Comparison of ENCODE assay signal across 8 cellular contexts in the genomic region with DNA sequence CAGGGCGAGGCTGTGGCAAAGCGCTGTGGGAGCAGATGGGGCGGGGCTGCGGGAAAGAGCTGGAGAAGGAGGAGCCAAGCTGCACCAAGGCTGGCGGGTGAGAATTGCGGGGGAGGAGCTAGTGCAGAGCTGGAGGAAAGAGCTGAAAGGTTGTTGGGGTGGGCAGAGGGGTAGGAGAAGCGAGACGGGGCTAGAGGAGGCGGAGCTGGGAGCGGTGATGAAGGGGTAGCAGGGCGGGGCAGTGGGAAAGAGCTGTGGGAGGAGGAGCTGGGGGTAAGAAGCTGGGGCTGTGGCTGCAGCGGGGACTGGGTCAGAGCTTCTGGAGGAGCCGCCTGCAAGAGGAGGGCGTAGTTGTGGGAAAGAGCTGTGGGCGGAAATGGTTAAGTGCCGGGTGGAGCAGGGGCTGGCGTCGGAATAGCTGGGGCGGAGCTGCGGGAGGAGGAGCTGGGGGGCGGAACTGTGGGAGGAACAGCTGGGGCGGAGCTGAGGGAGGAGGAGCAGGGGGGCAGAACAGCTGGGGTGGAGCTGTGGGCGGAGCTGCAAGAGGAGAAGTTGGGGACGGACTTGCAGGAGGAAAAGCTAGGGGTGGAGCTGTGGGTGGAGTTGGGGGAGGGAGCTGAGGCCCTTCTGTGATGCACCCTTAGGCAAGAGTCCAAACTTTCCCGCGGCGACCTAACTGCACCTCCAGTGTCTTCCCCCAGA. TPM values are rescaled to one million over a fixed set of nuclear protein-coding genes. Genes with fewer than 3 reads are reported as not detected.
DNase-seq lines count a peak whose midpoint lies in the region; ATAC-seq and TF ChIP-seq lines count a peak whose summit lies in the region.

No MANE protein-coding gene starts in this region.

- 3 to 37% methylated on average over 24 to 27 of the region's 27 CpGs for WGBS in tibial nerve, 2 donors

- H2AFZ ChIP-seq in SU-DHL-6 (ENCODE audit: low read depth, low read length, severe bottlenecking), result no peak overlapping the region
- peak overlapping the region; percentile 53 for H2AFZ ChIP-seq in parathyroid adenoma

- H3K4me1 Mint-ChIP-seq in activated naive CD8-positive, alpha-beta T cell treated with anti-CD3 and anti-CD28 coated beads, Interleukin-2, amount 50 U/mL, for 24 hours, result peaks cover 5% of the 10 kb centered on the region

- H3K27me3 ChIP-seq in SU-DHL-6 (ENCODE audit: low read length) (no peaks in the 10 kb centered on the region), cardiac muscle cell (no peaks in the 10 kb centered on the region), parathyroid adenoma (ENCODE audit: control insufficient read depth, insufficient read depth, low read length) (no peaks in the 10 kb centered on the region), tibial nerve (no peaks in the 10 kb centered on the region)

- H3K27ac Mint-ChIP-seq in activated naive CD8-positive, alpha-beta T cell treated with anti-CD3 and anti-CD28 coated beads, Interleukin-2, amount 50 U/mL, for 24 hours, result peak overlapping the region; percentile 82

- TF ChIP-seq CTCF in GM12874 (IDR thresholded peaks at IDR 0.05; ENCODE audit: insufficient read depth, low read depth, low read length) (peak; percentile 46), SU-DHL-6 (IDR thresholded peaks at IDR 0.05; ENCODE audit: insufficient read depth, low read length, poor library complexity, severe bottlenecking) (no peak), cardiac muscle cell (IDR thresholded peaks at IDR 0.05; ENCODE audit: low read depth, low read length) (no peak), parathyroid adenoma (IDR thresholded peaks at IDR 0.05) (peak; percentile 51), tibial nerve (IDR thresholded peaks at IDR 0.05) (peak in 3 of 5 experiments; percentile 41 to 75 (median 42))

- no peaks in the 10 kb centered on the region for H3K9me3 Mint-ChIP-seq in activated naive CD8-positive, alpha-beta T cell treated with anti-CD3 and anti-CD28 coated beads, Interleukin-2, amount 50 U/mL, for 24 hours

- H3K27me3 Mint-ChIP-seq in activated naive CD8-positive, alpha-beta T cell treated with anti-CD3 and anti-CD28 coated beads, Interleukin-2, amount 50 U/mL, for 24 hours, result no peaks in the 10 kb centered on the region

- peak; percentile 50 for ATAC-seq in HG02759 (IDR thresholded peaks at IDR 0.05; ENCODE audit: unreplicated experiment)
- peak; percentile 55 for ATAC-seq in activated naive CD8-positive, alpha-beta T cell treated with anti-CD3 and anti-CD28 coated beads, Interleukin-2, amount 50 U/mL, for 24 hours

- TF ChIP-seq EP300 in tibial nerve (IDR thresholded peaks at IDR 0.05), result peak in 1 of 2 donors; percentile 21

- DNase-seq in NCI-H128 (lab: John Stamatoyannopoulos, UW; ENCODE audit: unreplicated experiment) (peak; percentile 75), cardiac muscle cell (ENCODE audit: low read depth in 1 of 2, low spot score in 1 of 2) (peak; percentile 92 to 99), tibial nerve (ENCODE audit: low spot score in 2 of 2) (peak; percentile 87 to 92)
- DNase-seq in activated naive CD8-positive, alpha-beta T cell treated with anti-CD3 and anti-CD28 coated beads, Interleukin-2, amount 50 U/mL, for 24 hours, result peak; percentile 90

- no peaks in the 10 kb centered on the region for H3K9me3 ChIP-seq in SU-DHL-6 (ENCODE audit: insufficient read depth, low read length)
- no peaks in the 10 kb centered on the region for H3K9me3 ChIP-seq in cardiac muscle cell (ENCODE audit: low read depth)
- H3K9me3 ChIP-seq in parathyroid adenoma (ENCODE audit: control insufficient read depth, low read length), result no peaks in the 10 kb centered on the region
- no peaks in the 10 kb centered on the region for H3K9me3 ChIP-seq in tibial nerve

- no peak for TF ChIP-seq POLR2A in tibial nerve (IDR thresholded peaks at IDR 0.05)

- H3K4me3 Mint-ChIP-seq in activated naive CD8-positive, alpha-beta T cell treated with anti-CD3 and anti-CD28 coated beads, Interleukin-2, amount 50 U/mL, for 24 hours, result peak overlapping the region; percentile 79

- no peaks in the 10 kb centered on the region for H3K9me2 ChIP-seq in SU-DHL-6 (replicated peaks; ENCODE audit: insufficient read depth, low read length)

- no peaks in the 10 kb centered on the region for H4K20me1 ChIP-seq in SU-DHL-6 (ENCODE audit: low read depth, low read length)

- H3K27ac ChIP-seq in SU-DHL-6 (ENCODE audit: low read depth, low read length) (peak overlapping the region; percentile 77), cardiac muscle cell (peak overlapping the region; percentile 97), parathyroid adenoma (peak overlapping the region; percentile 91), tibial nerve (peak overlapping the region; percentile 86 to 97 (median 95))

- H3K36me3 Mint-ChIP-seq in activated naive CD8-positive, alpha-beta T cell treated with anti-CD3 and anti-CD28 coated beads, Interleukin-2, amount 50 U/mL, for 24 hours (ENCODE audit: low read depth), result no peaks in the 10 kb centered on the region

- H3K79me2 ChIP-seq in SU-DHL-6 (ENCODE audit: insufficient read depth, low read length), result peaks cover 9% of the 10 kb centered on the region
- H3K79me2 ChIP-seq in parathyroid adenoma, result peaks cover 5% of the 10 kb centered on the region

- H3K4me2 ChIP-seq in SU-DHL-6 (ENCODE audit: low read depth, low read length, poor library complexity, severe bottlenecking) (peak overlapping the region; percentile 67), parathyroid adenoma (ENCODE audit: low read length) (peak overlapping the region; percentile 67)

- H3K36me3 ChIP-seq in SU-DHL-6 (ENCODE audit: low read length) (no peaks in the 10 kb centered on the region), cardiac muscle cell (no peaks in the 10 kb centered on the region), parathyroid adenoma (ENCODE audit: control insufficient read depth, insufficient read depth, low read length) (no peaks in the 10 kb centered on the region), tibial nerve (no peaks in the 10 kb centered on the region)

- no peaks in the 10 kb centered on the region for H3F3A ChIP-seq in SU-DHL-6 (ENCODE audit: insufficient read depth)

- H3K4me1 ChIP-seq in cardiac muscle cell (ENCODE audit: low read depth), result no peaks in the 10 kb centered on the region
- no peaks in the 10 kb centered on the region for H3K4me1 ChIP-seq in parathyroid adenoma
- H3K4me1 ChIP-seq in tibial nerve, result peaks cover 0 to 8% (median 0%) of the 10 kb centered on the region in 4 donors

- H3K4me3 ChIP-seq in SU-DHL-6 (ENCODE audit: insufficient read depth, low read length, poor library complexity, severe bottlenecking) (peak overlapping the region; percentile 56), cardiac muscle cell (peak overlapping the region; percentile 62), parathyroid adenoma (ENCODE audit: low read depth, low read length) (peak overlapping the region; percentile 61), tibial nerve (peak overlapping the region; percentile 28 to 58 (median 43))

- H3K9ac ChIP-seq in SU-DHL-6 (ENCODE audit: low read length), result peak overlapping the region; percentile 49
- H3K9ac ChIP-seq in parathyroid adenoma, result no peak overlapping the region

RNA-seq across cellular contexts. Expression of gene EOLA2, which starts 1.9 kb away (rescaled TPM):
- total RNA-seq in cardiac muscle cell (24.7 and 26.2 TPM in 2 replicates), tibial nerve (10 to 100 TPM; 35.0 to 40.8 (median 38.3) TPM)
- polyA plus RNA-seq in cardiac muscle cell, result 36.4 and 40.2 TPM in 2 replicates

RNA-seq across cellular contexts. Expression of gene HSFX4, which starts 10.8 kb away (rescaled TPM):
- total RNA-seq in cardiac muscle cell (not detected in 2 replicates), tibial nerve (not detected)
- not detected in 2 replicates for polyA plus RNA-seq in cardiac muscle cell

RNA-seq across cellular contexts. Expression of gene MAGEA8, which starts 59.2 kb away (rescaled TPM):
- not detected in 2 replicates for total RNA-seq in cardiac muscle cell
- polyA plus RNA-seq in cardiac muscle cell, result 0.34 TPM in 1 of 2 replicates, not detected in the other
- total RNA-seq in tibial nerve, result not detected

Comparison
In these comparisons a context has a peak if more than half of its experiments do, and no peak if none do; other contexts are left out.
1. Peak in every context shown above with its lines: DNase-seq, ATAC-seq, H3K4me3 ChIP-seq and H3K27ac ChIP-seq.
2. CTCF ChIP-seq: peak in GM12874 (single experiment), parathyroid adenoma (single experiment) and tibial nerve (3 of 5); none in SU-DHL-6 (single experiment) and cardiac muscle cell (single experiment).